ENCODE assay signal across 8 cellular contexts in the genomic region with DNA sequence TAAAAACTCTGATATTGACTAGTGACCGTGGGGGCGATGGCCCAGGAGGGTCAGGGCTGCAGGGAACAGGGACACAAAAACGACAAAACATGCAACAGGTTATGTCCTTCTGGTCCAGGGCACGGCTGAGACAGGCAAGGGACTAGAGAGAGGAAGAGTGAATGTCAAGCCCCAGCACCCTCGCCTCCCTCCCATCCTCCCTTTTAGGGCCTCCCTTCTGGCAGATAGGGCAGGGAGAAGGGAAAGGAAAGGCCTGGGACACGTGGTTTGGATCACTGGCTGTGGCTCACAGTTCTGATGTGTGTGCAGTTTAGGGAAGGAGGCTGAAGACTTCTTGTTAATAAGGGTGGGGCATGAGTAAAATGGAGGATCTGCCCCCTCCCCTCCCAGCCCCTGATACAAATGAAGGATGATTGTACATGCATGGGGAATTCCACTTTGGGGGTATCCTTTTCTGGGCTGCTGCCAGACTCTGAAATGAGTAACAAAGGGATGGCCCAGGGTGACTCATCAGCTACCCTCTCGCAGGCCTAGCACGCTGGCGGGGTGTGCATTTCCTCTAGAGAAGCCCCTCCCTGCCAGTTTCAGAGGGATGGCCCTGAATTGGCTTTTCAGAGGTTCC. TPM values are rescaled to one million over a fixed set of nuclear protein-coding genes. Genes with fewer than 3 reads are reported as not detected.
DNase-seq lines count a peak whose midpoint lies in the region; ATAC-seq and TF ChIP-seq lines count a peak whose summit lies in the region.

No MANE protein-coding gene starts in this region.

- DNase-seq in COLO829 (ENCODE audit: low spot score), result peak; percentile 90
- DNase-seq in activated B cell treated with CpG ODN at 0.5 μM for 24 hours, result peak; percentile 45
- DNase-seq in mammary epithelial cell, result peak; percentile 94
- DNase-seq in left lung, result peak in 1 of 2 donors; percentile 86
- DNase-seq in stimulated activated CD4-positive, alpha-beta T cell treated with anti-CD3 and anti-CD28 coated beads, TNF-alpha, amount 100 ng/mL, for 48 hours (ENCODE audit: low read depth in 3 of 3), result peak; percentile 77 to 85 (median 80)
- DNase-seq in putamen (ENCODE audit: low spot score), result no peak

- H3K4me3 ChIP-seq in HUES48 (ENCODE audit: low read depth, low read length), result no peak overlapping the region
- no peak overlapping the region for H3K4me3 ChIP-seq in mammary epithelial cell (replicated peaks in 1 of 3; ENCODE audit: insufficient read depth in 1 of 3, low read depth in 2 of 3, low read length in 3 of 3)
- no peak overlapping the region for H3K4me3 ChIP-seq in left lung

- POLR2A ChIA-PET in activated B cell treated with CpG ODN at 0.5 μM for 24 hours (lab: Charles Lee), result interaction anchor here (0.6 to 1.9 kb wide), 8 partner anchors 9 to 1073 kb away, joined by 3 to 9 read pairs (median 6); a partner anchor contains a TSS

- H3K36me3 ChIP-seq in HUES48 (ENCODE audit: control insufficient read depth, insufficient read depth, low read length) (no peaks in the 10 kb centered on the region), mammary epithelial cell (ENCODE audit: insufficient read depth, low read length) (peaks cover 38% of the 10 kb centered on the region), left lung (peaks cover 0 to 33% of the 10 kb centered on the region in 2 donors)

- peak overlapping the region; percentile 39 for H3K4me3 Mint-ChIP-seq in activated B cell treated with CpG ODN at 0.5 μM for 24 hours

- peaks cover 98% of the 10 kb centered on the region for H3K79me2 ChIP-seq in mammary epithelial cell (ENCODE audit: insufficient read depth, low read length)

- CTCF ChIA-PET in activated B cell treated with CpG ODN at 0.5 μM for 24 hours (lab: Charles Lee) (interaction anchor here (1.0 to 2.8 kb wide), 3 partner anchors 8 to 23 kb away, joined by 3 to 15 read pairs (median 10); a partner anchor contains a TSS), mammary epithelial cell (lab: Charles Lee; ENCODE audit: low non-redundant PET) (no interaction called here)

- no peak overlapping the region for H2AFZ ChIP-seq in mammary epithelial cell (ENCODE audit: low read depth, low read length)

- H3K27ac ChIP-seq in HUES48 (ENCODE audit: low read depth, low read length) (peak overlapping the region; percentile 89), mammary epithelial cell (ENCODE audit: insufficient read depth, low read depth, low read length) (peak overlapping the region; percentile 58), left lung (peak overlapping the region; percentile 70 to 80)

- H3K9me3 ChIP-seq in HUES48 (ENCODE audit: control insufficient read depth, insufficient read depth, low read length) (no peaks in the 10 kb centered on the region), mammary epithelial cell (replicated peaks; ENCODE audit: insufficient read depth, low read length) (no peaks in the 10 kb centered on the region), left lung (no peaks in the 10 kb centered on the region)

- peak overlapping the region; percentile 69 for H3K4me2 ChIP-seq in mammary epithelial cell (ENCODE audit: insufficient read depth, low read depth, low read length)

- H3K4me1 Mint-ChIP-seq in activated B cell treated with CpG ODN at 0.5 μM for 24 hours, result peaks cover 40% of the 10 kb centered on the region

- TF ChIP-seq CTCF in activated B cell treated with CpG ODN at 0.5 μM for 24 hours (IDR thresholded peaks at IDR 0.05), result no peak
- no peak for TF ChIP-seq CTCF in mammary epithelial cell (conservative IDR thresholded peaks at IDR 0.05 in 1 of 2, IDR thresholded peaks at IDR 0.05 in 1 of 2; ENCODE audit: extremely low read depth in 1 of 2, insufficient read depth in 1 of 2, low read depth in 1 of 2, low read length in 2 of 2)
- no peak for TF ChIP-seq CTCF in left lung (IDR thresholded peaks at IDR 0.05)

- no peaks in the 10 kb centered on the region for H3K27me3 Mint-ChIP-seq in activated B cell treated with CpG ODN at 0.5 μM for 24 hours

- H3K27me3 ChIP-seq in HUES48 (ENCODE audit: control insufficient read depth, insufficient read depth, low read length), result peaks cover 47% of the 10 kb centered on the region
- no peaks in the 10 kb centered on the region for H3K27me3 ChIP-seq in mammary epithelial cell (ENCODE audit: insufficient read depth, low read length)
- no peaks in the 10 kb centered on the region for H3K27me3 ChIP-seq in left lung

- WGBS in mammary epithelial cell (ENCODE audit: low coverage, missing lambda C conversion rate), result 35% methylated on average over 7 of the region's 9 CpGs

- H3K9me3 Mint-ChIP-seq in activated B cell treated with CpG ODN at 0.5 μM for 24 hours, result no peaks in the 10 kb centered on the region

- in situ Hi-C loops in mammary epithelial cell (cut with MboI; ENCODE audit: low sequenced_read_pairs in 2 of 2), result no loop called here

- H3K4me1 ChIP-seq in HUES48 (ENCODE audit: control insufficient read depth, insufficient read depth, low read length), result peaks cover 41% of the 10 kb centered on the region
- H3K4me1 ChIP-seq in mammary epithelial cell (ENCODE audit: insufficient read depth, low read length), result peaks cover 39% of the 10 kb centered on the region
- H3K4me1 ChIP-seq in left lung, result peaks cover 41 to 85% of the 10 kb centered on the region in 2 donors

- intact Hi-C loops in activated B cell treated with CpG ODN at 0.5 μM for 24 hours (cut with micrococcal nuclease), result loop anchor here (1.0 kb wide), 2 partner anchors 13 to 23 kb away; no protein-coding TSS in a partner anchor
- intact Hi-C loops in mammary epithelial cell (cut with micrococcal nuclease), result no loop called here
- intact Hi-C loops in left lung (cut with DNase I), result no loop called here

- no peaks in the 10 kb centered on the region for H4K20me1 ChIP-seq in mammary epithelial cell (ENCODE audit: insufficient read depth, low read length)

- ATAC-seq in GM21526 (IDR thresholded peaks at IDR 0.05; ENCODE audit: low FRiP score, unreplicated experiment) (peak; percentile 89), activated B cell treated with CpG ODN at 0.5 μM for 24 hours (ENCODE audit: low read depth) (peak; percentile 97), left lung (peak; percentile 80)

- peaks cover 30% of the 10 kb centered on the region for H3K36me3 Mint-ChIP-seq in activated B cell treated with CpG ODN at 0.5 μM for 24 hours (ENCODE audit: low read depth)

- H3K27ac Mint-ChIP-seq in activated B cell treated with CpG ODN at 0.5 μM for 24 hours, result peak overlapping the region; percentile 78

- dilution Hi-C loops in mammary epithelial cell (cut with HindIII; ENCODE audit: low sequenced_read_pairs), result no loop called here

- no TSS peak for BruUV-seq in mammary epithelial cell (replicated peaks; lab: Mats Ljungman, UMichigan)

- 0 out of 2 replicates have a peak overlapping the region, but pooled peaks have one; percentile 32 for H3K9ac ChIP-seq in HUES48 (ENCODE audit: low read depth, low read length)
- peak overlapping the region; percentile 27 for H3K9ac ChIP-seq in mammary epithelial cell (ENCODE audit: insufficient read depth, low read length)

RNA-seq across cellular contexts. Expression of a gene that starts 14.2 kb away (rescaled TPM):
- total RNA-seq in activated B cell treated with CpG ODN at 0.5 μM for 24 hours (50.7 and 62.6 TPM in 2 replicates), mammary epithelial cell (100 to 1,000 TPM; 270 to 454 TPM), left lung (100 to 1,000 TPM; 350 to 434 TPM)
- polyA plus RNA-seq in mammary epithelial cell, result 234 TPM
- polyA minus RNA-seq in mammary epithelial cell, result 517 TPM
